Comparison of ENCODE assay signal across 7 cellular contexts in genomic region chr12:4648499-4649357, GRCh38. TPM values are rescaled to one million over a fixed set of nuclear protein-coding genes. Genes with fewer than 3 reads are reported as not detected.
A peak's percentile ranks its signal among the peaks of the same experiment; 100 is the strongest.
DNase-seq lines count a peak whose midpoint lies in the region; ATAC-seq, FAIRE-seq and TF ChIP-seq lines count a peak whose summit lies in the region.

AKAP3 (minus strand) TSS chr12:4649051; CDS start chr12:4638196, 10,855 bp downstream.
NDUFA9 (plus strand) TSS chr12:4649114; CDS start chr12:4649127, 13 bp downstream.

- H3K9me3 ChIP-seq in iPS DF 6.9 (ENCODE audit: control insufficient read depth, insufficient read depth, low read length) (no peaks in the 10 kb centered on the region), sigmoid colon (no peaks in the 10 kb centered on the region)

- peak within 1 kb of the TSS; percentile 96 to 98 (median 97) for H3K27ac Mint-ChIP-seq in brain

- H3K36me3 ChIP-seq in iPS DF 6.9 (ENCODE audit: control insufficient read depth, insufficient read depth, low read length) (no peaks in the 10 kb centered on the region), sigmoid colon (no peaks in the 10 kb centered on the region)

- DNase-seq in NCI-H2029 treated with DMSO at 0.1 percent for 48 hours (lab: John Stamatoyannopoulos, UW), result peak; percentile 81
- peak; percentile 58 for DNase-seq in iPS DF 6.9 (ENCODE audit: low read depth, low spot score)
- peak; percentile 89 for DNase-seq in sigmoid colon

- H3K9me3 Mint-ChIP-seq in brain, result no peaks in the 10 kb centered on the region

- H3K27me3 Mint-ChIP-seq in brain, result peaks cover 17% of the 10 kb centered on the region

- WGBS in iPS DF 6.9 (ENCODE audit: insufficient coverage, insufficient read length), result no CpG with 5 or more reads among the region's 39 CpGs
- WGBS in sigmoid colon, 2 donors, result 0 to 1% methylated on average over 39 of the region's 39 CpGs

- peak; percentile 89 for FAIRE-seq in TTC549 (lab: Jason Lieb, UNC)

- intact Hi-C loops in sigmoid colon (cut with DNase I), result loop anchor here (5.0 kb wide), 2 partner anchors 41 to 111 kb away; partner anchors contain the start of gene RAD51AP1

- H3K4me3 Mint-ChIP-seq in brain, result peak within 1 kb of the TSS; percentile 88 to 100 (median 94)

- peak in 1 of 2 donors; percentile 48 for TF ChIP-seq POLR2A in sigmoid colon (IDR thresholded peaks at IDR 0.05)

- no peaks in the 10 kb centered on the region for H3K36me3 Mint-ChIP-seq in brain

- H3K4me3 ChIP-seq in iPS DF 6.9 (ENCODE audit: low read length) (peak within 1 kb of the TSS; percentile 94), sigmoid colon (peak within 1 kb of the TSS; percentile 57 to 68 (median 65))

- peak; percentile 82 for ATAC-seq in GM18502 (IDR thresholded peaks at IDR 0.05; ENCODE audit: poor library complexity, unreplicated experiment)
- ATAC-seq in HG02943 (IDR thresholded peaks at IDR 0.05; ENCODE audit: low read depth, unreplicated experiment), result peak; percentile 70

- no peaks in the 10 kb centered on the region for H3K27me3 ChIP-seq in iPS DF 6.9 (ENCODE audit: control insufficient read depth, insufficient read depth, low read length)
- H3K27me3 ChIP-seq in sigmoid colon, result no peaks in the 10 kb centered on the region

- no peak for TF ChIP-seq CTCF in brain (conservative IDR thresholded peaks at IDR 0.05)
- no peak for TF ChIP-seq CTCF in sigmoid colon (IDR thresholded peaks at IDR 0.05)

- H3K4me1 ChIP-seq in iPS DF 6.9 (ENCODE audit: control insufficient read depth, insufficient read depth, low read length) (no peaks in the 10 kb centered on the region; the same call in 1 of the 2 replicates), sigmoid colon (peaks cover 0 to 37% (median 23%) of the 10 kb centered on the region in 4 donors)

- H3K27ac ChIP-seq in iPS DF 6.9 (ENCODE audit: low read length) (no peak within 1 kb of the TSS), sigmoid colon (peak within 1 kb of the TSS; percentile 81 to 85 (median 84))

- no peak for TF ChIP-seq EP300 in sigmoid colon (IDR thresholded peaks at IDR 0.05)

- H3K4me1 Mint-ChIP-seq in brain, result peaks cover 66% of the 10 kb centered on the region

RNA-seq across cellular contexts. Expression of gene AKAP3, which starts in this region (rescaled TPM):
- polyA plus RNA-seq in brain (ENCODE audit: insufficient read depth, low read depth, low replicate concordance) (2.2 TPM), sigmoid colon (1 to 10 TPM; 1.3 to 2.4 (median 1.4) TPM)
- 1 to 10 TPM in 1 of 4 donors, under 1 TPM in 3; 0.36 to 1.6 (median 0.91) TPM for total RNA-seq in sigmoid colon

RNA-seq across cellular contexts. Expression of gene NDUFA9, which starts in this region (rescaled TPM):
- 126 TPM for polyA plus RNA-seq in brain (ENCODE audit: insufficient read depth, low read depth, low replicate concordance)
- total RNA-seq in sigmoid colon, result 10 to 100 TPM; 21.3 to 41.1 (median 38.7) TPM
- polyA plus RNA-seq in sigmoid colon, result 10 to 100 TPM; 52.2 to 99.8 (median 69.1) TPM
